Comparison of ENCODE assay signal across 1 cellular context in the genomic region with DNA sequence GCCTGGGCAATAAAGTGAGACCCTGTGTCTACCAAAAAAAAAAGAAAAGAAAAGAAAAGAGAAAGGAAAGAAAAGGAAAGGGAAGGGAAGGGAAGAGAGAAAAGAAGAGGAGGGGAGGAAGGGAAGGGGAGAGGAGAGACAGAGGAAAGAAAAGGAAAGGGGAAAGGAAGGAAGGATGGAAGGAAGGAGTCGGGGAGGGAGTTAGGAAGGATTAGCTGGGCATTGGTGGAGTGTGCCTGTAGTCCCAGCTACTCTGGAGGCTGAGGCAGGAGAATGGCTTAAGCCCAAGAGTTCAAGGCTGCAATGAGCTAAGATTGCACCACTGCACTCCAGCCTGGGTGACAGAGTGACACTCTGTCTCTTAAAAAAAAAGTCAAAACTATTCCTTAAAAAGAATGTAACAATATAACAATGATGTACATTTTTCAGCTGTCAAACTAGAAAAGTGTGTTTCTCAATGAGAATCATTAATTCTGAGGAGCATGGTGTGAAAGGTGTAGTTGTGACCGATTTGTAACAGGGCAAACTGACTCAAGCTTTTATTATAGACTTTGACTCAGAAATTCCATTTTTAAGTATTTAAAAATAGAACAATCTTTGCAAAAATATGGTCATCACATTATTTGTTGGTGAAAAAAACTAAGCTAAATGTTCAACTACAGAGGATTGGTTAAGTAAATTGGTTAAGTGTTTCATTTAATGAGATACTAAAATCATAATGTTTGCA.
TF ChIP-seq lines count a peak whose summit lies in the region.

No MANE protein-coding gene starts in this region.

TF ChIP-seq in HEK293, 187 proteins besides CTCF, POLR2A, EP300 and RAD21 (continued from another document):
- no peak for TF ChIP-seq ZNF555 (tag by site-specific recombination; conservative IDR thresholded peaks at IDR 0.05)
- TF ChIP-seq, protein P1, sequence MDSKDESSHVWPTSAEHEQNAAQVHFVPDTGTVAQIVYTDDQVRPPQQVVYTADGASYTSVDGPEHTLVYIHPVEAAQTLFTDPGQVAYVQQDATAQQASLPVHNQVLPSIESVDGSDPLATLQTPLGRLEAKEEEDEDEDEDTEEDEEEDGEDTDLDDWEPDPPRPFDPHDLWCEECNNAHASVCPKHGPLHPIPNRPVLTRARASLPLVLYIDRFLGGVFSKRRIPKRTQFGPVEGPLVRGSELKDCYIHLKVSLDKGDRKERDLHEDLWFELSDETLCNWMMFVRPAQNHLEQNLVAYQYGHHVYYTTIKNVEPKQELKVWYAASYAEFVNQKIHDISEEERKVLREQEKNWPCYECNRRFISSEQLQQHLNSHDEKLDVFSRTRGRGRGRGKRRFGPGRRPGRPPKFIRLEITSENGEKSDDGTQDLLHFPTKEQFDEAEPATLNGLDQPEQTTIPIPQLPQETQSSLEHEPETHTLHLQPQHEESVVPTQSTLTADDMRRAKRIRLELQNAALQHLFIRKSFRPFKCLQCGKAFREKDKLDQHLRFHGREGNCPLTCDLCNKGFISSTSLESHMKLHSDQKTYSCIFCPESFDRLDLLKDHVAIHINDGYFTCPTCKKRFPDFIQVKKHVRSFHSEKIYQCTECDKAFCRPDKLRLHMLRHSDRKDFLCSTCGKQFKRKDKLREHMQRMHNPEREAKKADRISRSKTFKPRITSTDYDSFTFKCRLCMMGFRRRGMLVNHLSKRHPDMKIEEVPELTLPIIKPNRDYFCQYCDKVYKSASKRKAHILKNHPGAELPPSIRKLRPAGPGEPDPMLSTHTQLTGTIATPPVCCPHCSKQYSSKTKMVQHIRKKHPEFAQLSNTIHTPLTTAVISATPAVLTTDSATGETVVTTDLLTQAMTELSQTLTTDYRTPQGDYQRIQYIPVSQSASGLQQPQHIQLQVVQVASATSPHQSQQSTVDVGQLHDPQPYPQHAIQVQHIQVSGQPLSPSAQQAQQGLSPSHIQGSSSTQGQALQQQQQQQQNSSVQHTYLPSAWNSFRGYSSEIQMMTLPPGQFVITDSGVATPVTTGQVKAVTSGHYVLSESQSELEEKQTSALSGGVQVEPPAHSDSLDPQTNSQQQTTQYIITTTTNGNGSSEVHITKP (tag by site-specific recombination; IDR thresholded peaks at IDR 0.05) = no peak
- TF ChIP-seq, protein P2, sequence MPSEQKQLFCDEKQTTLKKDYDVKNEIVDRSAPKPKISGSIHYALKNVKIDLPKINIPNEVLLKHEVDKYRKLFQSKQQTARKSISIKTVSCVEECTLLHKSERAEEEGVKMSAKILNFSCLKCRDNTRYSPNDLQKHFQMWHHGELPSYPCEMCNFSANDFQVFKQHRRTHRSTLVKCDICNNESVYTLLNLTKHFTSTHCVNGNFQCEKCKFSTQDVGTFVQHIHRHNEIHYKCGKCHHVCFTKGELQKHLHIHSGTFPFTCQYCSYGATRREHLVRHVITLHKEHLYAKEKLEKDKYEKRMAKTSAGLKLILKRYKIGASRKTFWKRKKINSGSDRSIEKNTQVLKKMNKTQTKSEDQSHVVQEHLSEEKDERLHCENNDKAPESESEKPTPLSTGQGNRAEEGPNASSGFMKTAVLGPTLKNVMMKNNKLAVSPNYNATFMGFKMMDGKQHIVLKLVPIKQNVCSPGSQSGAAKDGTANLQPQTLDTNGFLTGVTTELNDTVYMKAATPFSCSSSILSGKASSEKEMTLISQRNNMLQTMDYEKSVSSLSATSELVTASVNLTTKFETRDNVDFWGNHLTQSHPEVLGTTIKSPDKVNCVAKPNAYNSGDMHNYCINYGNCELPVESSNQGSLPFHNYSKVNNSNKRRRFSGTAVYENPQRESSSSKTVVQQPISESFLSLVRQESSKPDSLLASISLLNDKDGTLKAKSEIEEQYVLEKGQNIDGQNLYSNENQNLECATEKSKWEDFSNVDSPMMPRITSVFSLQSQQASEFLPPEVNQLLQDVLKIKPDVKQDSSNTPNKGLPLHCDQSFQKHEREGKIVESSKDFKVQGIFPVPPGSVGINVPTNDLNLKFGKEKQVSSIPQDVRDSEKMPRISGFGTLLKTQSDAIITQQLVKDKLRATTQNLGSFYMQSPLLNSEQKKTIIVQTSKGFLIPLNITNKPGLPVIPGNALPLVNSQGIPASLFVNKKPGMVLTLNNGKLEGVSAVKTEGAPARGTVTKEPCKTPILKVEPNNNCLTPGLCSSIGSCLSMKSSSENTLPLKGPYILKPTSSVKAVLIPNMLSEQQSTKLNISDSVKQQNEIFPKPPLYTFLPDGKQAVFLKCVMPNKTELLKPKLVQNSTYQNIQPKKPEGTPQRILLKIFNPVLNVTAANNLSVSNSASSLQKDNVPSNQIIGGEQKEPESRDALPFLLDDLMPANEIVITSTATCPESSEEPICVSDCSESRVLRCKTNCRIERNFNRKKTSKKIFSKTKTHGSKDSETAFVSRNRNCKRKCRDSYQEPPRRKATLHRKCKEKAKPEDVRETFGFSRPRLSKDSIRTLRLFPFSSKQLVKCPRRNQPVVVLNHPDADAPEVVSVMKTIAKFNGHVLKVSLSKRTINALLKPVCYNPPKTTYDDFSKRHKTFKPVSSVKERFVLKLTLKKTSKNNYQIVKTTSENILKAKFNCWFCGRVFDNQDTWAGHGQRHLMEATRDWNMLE (tag by site-specific recombination; conservative IDR thresholded peaks at IDR 0.05; ENCODE audit: low read depth) = no peak
- no peak for TF ChIP-seq FEZF1 (tag by site-specific recombination; IDR thresholded peaks at IDR 0.05)
- TF ChIP-seq, protein P3, sequence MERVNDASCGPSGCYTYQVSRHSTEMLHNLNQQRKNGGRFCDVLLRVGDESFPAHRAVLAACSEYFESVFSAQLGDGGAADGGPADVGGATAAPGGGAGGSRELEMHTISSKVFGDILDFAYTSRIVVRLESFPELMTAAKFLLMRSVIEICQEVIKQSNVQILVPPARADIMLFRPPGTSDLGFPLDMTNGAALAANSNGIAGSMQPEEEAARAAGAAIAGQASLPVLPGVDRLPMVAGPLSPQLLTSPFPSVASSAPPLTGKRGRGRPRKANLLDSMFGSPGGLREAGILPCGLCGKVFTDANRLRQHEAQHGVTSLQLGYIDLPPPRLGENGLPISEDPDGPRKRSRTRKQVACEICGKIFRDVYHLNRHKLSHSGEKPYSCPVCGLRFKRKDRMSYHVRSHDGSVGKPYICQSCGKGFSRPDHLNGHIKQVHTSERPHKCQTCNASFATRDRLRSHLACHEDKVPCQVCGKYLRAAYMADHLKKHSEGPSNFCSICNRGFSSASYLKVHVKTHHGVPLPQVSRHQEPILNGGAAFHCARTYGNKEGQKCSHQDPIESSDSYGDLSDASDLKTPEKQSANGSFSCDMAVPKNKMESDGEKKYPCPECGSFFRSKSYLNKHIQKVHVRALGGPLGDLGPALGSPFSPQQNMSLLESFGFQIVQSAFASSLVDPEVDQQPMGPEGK (tag by site-specific recombination; IDR thresholded peaks at IDR 0.05) = no peak
- TF ChIP-seq ZNF791 (tag by site-specific recombination; IDR thresholded peaks at IDR 0.05) = no peak
- peak; percentile 99 for TF ChIP-seq PRDM1 (tag by site-specific recombination; IDR thresholded peaks at IDR 0.05)
- TF ChIP-seq ZNF670 (tag by site-specific recombination; IDR thresholded peaks at IDR 0.05; ENCODE audit: low read depth) = no peak
- TF ChIP-seq, protein P4, sequence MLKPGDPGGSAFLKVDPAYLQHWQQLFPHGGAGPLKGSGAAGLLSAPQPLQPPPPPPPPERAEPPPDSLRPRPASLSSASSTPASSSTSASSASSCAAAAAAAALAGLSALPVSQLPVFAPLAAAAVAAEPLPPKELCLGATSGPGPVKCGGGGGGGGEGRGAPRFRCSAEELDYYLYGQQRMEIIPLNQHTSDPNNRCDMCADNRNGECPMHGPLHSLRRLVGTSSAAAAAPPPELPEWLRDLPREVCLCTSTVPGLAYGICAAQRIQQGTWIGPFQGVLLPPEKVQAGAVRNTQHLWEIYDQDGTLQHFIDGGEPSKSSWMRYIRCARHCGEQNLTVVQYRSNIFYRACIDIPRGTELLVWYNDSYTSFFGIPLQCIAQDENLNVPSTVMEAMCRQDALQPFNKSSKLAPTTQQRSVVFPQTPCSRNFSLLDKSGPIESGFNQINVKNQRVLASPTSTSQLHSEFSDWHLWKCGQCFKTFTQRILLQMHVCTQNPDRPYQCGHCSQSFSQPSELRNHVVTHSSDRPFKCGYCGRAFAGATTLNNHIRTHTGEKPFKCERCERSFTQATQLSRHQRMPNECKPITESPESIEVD (tag by site-specific recombination; IDR thresholded peaks at IDR 0.05) = no peak
- TF ChIP-seq, protein P5, sequence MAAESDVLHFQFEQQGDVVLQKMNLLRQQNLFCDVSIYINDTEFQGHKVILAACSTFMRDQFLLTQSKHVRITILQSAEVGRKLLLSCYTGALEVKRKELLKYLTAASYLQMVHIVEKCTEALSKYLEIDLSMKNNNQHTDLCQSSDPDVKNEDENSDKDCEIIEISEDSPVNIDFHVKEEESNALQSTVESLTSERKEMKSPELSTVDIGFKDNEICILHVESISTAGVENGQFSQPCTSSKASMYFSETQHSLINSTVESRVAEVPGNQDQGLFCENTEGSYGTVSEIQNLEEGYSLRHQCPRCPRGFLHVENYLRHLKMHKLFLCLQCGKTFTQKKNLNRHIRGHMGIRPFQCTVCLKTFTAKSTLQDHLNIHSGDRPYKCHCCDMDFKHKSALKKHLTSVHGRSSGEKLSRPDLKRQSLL (tag by site-specific recombination; IDR thresholded peaks at IDR 0.05) = no peak
- TF ChIP-seq SCRT2 (tag by site-specific recombination; IDR thresholded peaks at IDR 0.05) = no peak
- no peak for TF ChIP-seq ZNF549 (tag by site-specific recombination; IDR thresholded peaks at IDR 0.05)
- TF ChIP-seq ZBTB21 (tag by site-specific recombination; IDR thresholded peaks at IDR 0.05) = no peak
- no peak for TF ChIP-seq SETDB1 (IDR thresholded peaks at IDR 0.05; ENCODE audit: insufficient read length, low read length)
- peak; percentile 85 for TF ChIP-seq ZNF366 (tag by site-specific recombination; conservative IDR thresholded peaks at IDR 0.05)
- TF ChIP-seq ZNF624 (tag by site-specific recombination; IDR thresholded peaks at IDR 0.05) = no peak
- TF ChIP-seq ZNF664 (tag by site-specific recombination; IDR thresholded peaks at IDR 0.05) = peak; percentile 85
- no peak for TF ChIP-seq ZNF629 (tag by site-specific recombination; IDR thresholded peaks at IDR 0.05)
- TF ChIP-seq, protein P6, sequence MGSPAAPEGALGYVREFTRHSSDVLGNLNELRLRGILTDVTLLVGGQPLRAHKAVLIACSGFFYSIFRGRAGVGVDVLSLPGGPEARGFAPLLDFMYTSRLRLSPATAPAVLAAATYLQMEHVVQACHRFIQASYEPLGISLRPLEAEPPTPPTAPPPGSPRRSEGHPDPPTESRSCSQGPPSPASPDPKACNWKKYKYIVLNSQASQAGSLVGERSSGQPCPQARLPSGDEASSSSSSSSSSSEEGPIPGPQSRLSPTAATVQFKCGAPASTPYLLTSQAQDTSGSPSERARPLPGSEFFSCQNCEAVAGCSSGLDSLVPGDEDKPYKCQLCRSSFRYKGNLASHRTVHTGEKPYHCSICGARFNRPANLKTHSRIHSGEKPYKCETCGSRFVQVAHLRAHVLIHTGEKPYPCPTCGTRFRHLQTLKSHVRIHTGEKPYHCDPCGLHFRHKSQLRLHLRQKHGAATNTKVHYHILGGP (tag by site-specific recombination; IDR thresholded peaks at IDR 0.05) = no peak
- TF ChIP-seq ZBTB17 (tag by site-specific recombination; IDR thresholded peaks at IDR 0.05) = peak; percentile 26; the same call in 1 of the 2 replicates
- TF ChIP-seq ZNF48 (tag by site-specific recombination; IDR thresholded peaks at IDR 0.05) = no peak
- TF ChIP-seq, protein P7, sequence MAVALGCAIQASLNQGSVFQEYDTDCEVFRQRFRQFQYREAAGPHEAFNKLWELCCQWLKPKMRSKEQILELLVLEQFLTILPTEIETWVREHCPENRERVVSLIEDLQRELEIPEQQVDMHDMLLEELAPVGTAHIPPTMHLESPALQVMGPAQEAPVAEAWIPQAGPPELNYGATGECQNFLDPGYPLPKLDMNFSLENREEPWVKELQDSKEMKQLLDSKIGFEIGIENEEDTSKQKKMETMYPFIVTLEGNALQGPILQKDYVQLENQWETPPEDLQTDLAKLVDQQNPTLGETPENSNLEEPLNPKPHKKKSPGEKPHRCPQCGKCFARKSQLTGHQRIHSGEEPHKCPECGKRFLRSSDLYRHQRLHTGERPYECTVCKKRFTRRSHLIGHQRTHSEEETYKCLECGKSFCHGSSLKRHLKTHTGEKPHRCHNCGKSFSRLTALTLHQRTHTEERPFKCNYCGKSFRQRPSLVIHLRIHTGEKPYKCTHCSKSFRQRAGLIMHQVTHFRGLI (tag by site-specific recombination; IDR thresholded peaks at IDR 0.05) = no peak
- no peak for TF ChIP-seq ZNF623 (tag by site-specific recombination; IDR thresholded peaks at IDR 0.05)
